Comparison of ENCODE assay signal across 30 cellular contexts in the genomic region with DNA sequence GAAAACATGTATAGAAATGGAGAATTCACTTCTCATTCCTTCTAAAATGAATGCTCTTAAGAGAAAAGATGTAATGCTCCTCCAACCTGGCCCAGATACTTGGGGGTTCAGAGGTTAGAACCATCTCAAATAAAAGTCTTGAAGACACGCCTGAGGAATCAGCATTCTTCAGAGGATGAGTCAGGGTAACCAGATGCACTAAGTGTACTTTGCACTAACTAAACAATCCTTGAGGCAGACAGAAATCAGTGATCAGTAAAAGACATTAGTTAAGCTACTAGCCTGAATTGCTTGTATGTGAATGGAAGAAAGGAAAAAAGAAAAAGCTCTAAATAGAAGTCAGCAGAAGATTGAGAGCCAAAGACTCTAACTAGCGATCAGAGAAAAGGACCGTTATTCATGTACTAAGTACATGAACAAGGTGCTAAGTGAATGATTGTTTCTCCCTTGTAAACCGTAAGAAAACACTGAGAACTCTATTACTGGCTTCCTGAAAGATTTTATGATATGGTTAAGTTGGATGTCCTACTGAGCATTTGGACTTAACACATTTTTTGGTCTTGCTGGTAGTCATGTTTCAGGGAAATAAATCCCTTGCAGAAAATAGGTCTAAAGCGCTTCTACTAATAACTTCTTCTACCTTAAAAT.
"Had no signal": no experiment of that assay in that cellular context is flagged by ENCODE, and none has a peak within 500 bp of the region (broad histone marks: within the 10 kb centered on the region; RNA-seq: fewer than 3 reads in every experiment).

No MANE protein-coding gene starts in this region.

- H3K27ac Mint-ChIP-seq: activated B cell treated with CpG ODN at 0.5 μM for 24 hours; activated CD4-positive, alpha-beta T cell treated with anti-CD3 and anti-CD28 coated beads for 36 hours; activated naive CD4-positive, alpha-beta T cell treated with anti-CD3 and anti-CD28 coated beads, Interleukin-2, amount 50 U/mL, for 72 hours; activated T-cell treated with anti-CD3 and anti-CD28 coated beads, Interleukin-2, amount 50 U/mL, for 24 hours; activated T-helper 17 cell treated with anti-CD3 and anti-CD28 coated beads, Interleukin-2, amount 50 U/mL, for 72 hours; effector memory CD8-positive, alpha-beta T cell; mesothelial cell of epicardium; naive thymus-derived CD8-positive, alpha-beta T cell; progenitor cell of endocrine pancreas had no signal

- H3K4me1 Mint-ChIP-seq: activated B cell treated with CpG ODN at 0.5 μM for 24 hours; activated CD4-positive, alpha-beta T cell treated with anti-CD3 and anti-CD28 coated beads for 36 hours; activated T-helper 17 cell treated with anti-CD3 and anti-CD28 coated beads, Interleukin-2, amount 50 U/mL, for 72 hours; central memory CD8-positive, alpha-beta T cell; mesothelial cell of epicardium had no signal

- ATAC-seq: activated CD4-positive, alpha-beta T cell treated with anti-CD3 and anti-CD28 coated beads for 36 hours; activated naive CD4-positive, alpha-beta T cell treated with anti-CD3 and anti-CD28 coated beads, Interleukin-2, amount 50 U/mL, for 72 hours; activated T-helper 17 cell treated with anti-CD3 and anti-CD28 coated beads, Interleukin-2, amount 50 U/mL, for 72 hours; effector memory CD8-positive, alpha-beta T cell; gastrocnemius medialis; heart left ventricle; left lung; naive thymus-derived CD8-positive, alpha-beta T cell had no signal

- FAIRE-seq: endothelial cell of umbilical vein had no signal

- H3K4me3 Mint-ChIP-seq: activated B cell treated with CpG ODN at 0.5 μM for 24 hours; activated CD4-positive, alpha-beta T cell treated with anti-CD3 and anti-CD28 coated beads for 36 hours; activated T-cell treated with anti-CD3 and anti-CD28 coated beads, Interleukin-2, amount 50 U/mL, for 24 hours; activated T-helper 17 cell treated with anti-CD3 and anti-CD28 coated beads, Interleukin-2, amount 50 U/mL, for 72 hours; central memory CD8-positive, alpha-beta T cell; effector memory CD8-positive, alpha-beta T cell; mesothelial cell of epicardium; naive thymus-derived CD8-positive, alpha-beta T cell had no signal

- H3K4me1 ChIP-seq: ascending aorta, breast epithelium, colonic mucosa, esophagus muscularis mucosa, gastrocnemius medialis, heart left ventricle, left lung, testis, vagina had no signal

- H3K9me3 ChIP-seq: ascending aorta, colonic mucosa, esophagus muscularis mucosa, gastrocnemius medialis, testis, vagina had no signal

- H3K36me3 ChIP-seq: ascending aorta, breast epithelium, colonic mucosa, esophagus muscularis mucosa, gastrocnemius medialis, heart left ventricle, left lung, vagina had no signal

- DNase-seq: activated B cell treated with CpG ODN at 0.5 μM for 24 hours; activated CD4-positive, alpha-beta T cell treated with anti-CD3 and anti-CD28 coated beads for 36 hours; activated CD4-positive, alpha-beta T cell treated with anti-CD3 and anti-CD28 coated beads, Interleukin-2, amount 50 U/mL, for 4 hours; activated CD8-positive, alpha-beta memory T cell treated with anti-CD3 and anti-CD28 coated beads for 24 hours; activated CD8-positive, alpha-beta memory T cell treated with anti-CD3 and anti-CD28 coated beads, Interleukin-2, amount 50 U/mL, for 4 hours; activated T-cell treated with anti-CD3 and anti-CD28 coated beads, Interleukin-2, amount 50 U/mL, for 24 hours; colonic mucosa; dorsolateral prefrontal cortex; effector memory CD8-positive, alpha-beta T cell; gastrocnemius medialis; heart left ventricle; islet precursor cell; left lung; naive thymus-derived CD8-positive, alpha-beta T cell; stimulated activated CD4-positive, alpha-beta T cell treated with anti-CD3 and anti-CD28 coated beads, Interleukin-4, amount 100 ng/mL, for 1 hour; stimulated activated naive CD4-positive, alpha-beta T cell; T1000; testis; trophoblast cell had no signal

- H3K27me3 ChIP-seq: ascending aorta, breast epithelium, colonic mucosa, dorsolateral prefrontal cortex, esophagus muscularis mucosa, gastrocnemius medialis, heart left ventricle, left lung, testis, vagina had no signal

- H3K4me3 ChIP-seq: ascending aorta, breast epithelium, colonic mucosa, dorsolateral prefrontal cortex, esophagus muscularis mucosa, gastrocnemius medialis, heart left ventricle, left lung, lung, testis, vagina had no signal

- H3K27ac ChIP-seq: ascending aorta, breast epithelium, colonic mucosa, dorsolateral prefrontal cortex, esophagus muscularis mucosa, gastrocnemius medialis, heart left ventricle, left lung, testis, vagina had no signal

- H3K27me3 Mint-ChIP-seq: activated B cell treated with CpG ODN at 0.5 μM for 24 hours; activated CD4-positive, alpha-beta T cell treated with anti-CD3 and anti-CD28 coated beads for 36 hours; activated T-cell treated with anti-CD3 and anti-CD28 coated beads, Interleukin-2, amount 50 U/mL, for 24 hours; activated T-helper 17 cell treated with anti-CD3 and anti-CD28 coated beads, Interleukin-2, amount 50 U/mL, for 72 hours; central memory CD8-positive, alpha-beta T cell; effector memory CD8-positive, alpha-beta T cell; progenitor cell of endocrine pancreas had no signal
